18 cellular contexts compared by ENCODE assay signal in the genomic region with DNA sequence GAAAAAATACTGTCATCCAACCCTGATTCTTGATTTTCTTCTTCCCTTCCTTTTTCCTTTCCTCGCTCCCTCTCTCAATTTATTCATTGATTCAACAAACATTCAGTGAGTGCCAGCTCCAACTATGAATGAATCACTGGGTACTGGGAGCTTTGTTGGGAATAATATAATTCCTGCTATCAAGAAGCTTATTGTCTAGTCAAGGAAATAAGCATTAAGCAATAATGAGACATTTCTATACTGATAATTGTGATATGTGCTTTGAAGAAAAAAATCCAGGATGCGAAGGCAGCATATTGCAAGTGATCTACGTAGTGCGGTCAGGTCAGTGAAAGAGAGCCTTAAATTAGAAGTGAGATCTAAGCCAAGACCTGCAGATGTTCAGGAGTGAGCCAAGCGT.
A peak's percentile ranks its signal among the peaks of the same experiment; 100 is the strongest.
DNase-seq lines count a peak whose midpoint lies in the region; ATAC-seq and TF ChIP-seq lines count a peak whose summit lies in the region.
"Had no signal": no experiment of that assay in that cellular context is flagged by ENCODE, and none has a peak within 500 bp of the region (broad histone marks: within the 10 kb centered on the region; RNA-seq: fewer than 3 reads in every experiment).

No MANE protein-coding gene starts in this region.

- intact Hi-C loops in Right ventricle myocardium superior (cut with DNase I) (no loop called here), cardiac septum (cut with DNase I) (no loop called here), sciatic nerve (cut with DNase I) (no loop called here)

- no peak for TF ChIP-seq CTCF in coronary artery (IDR thresholded peaks at IDR 0.05)

- ATAC-seq in Right ventricle myocardium superior (ENCODE audit: poor library complexity) (peak; percentile 38), sciatic nerve (peak; percentile 39), GM21786 (IDR thresholded peaks at IDR 0.05; ENCODE audit: unreplicated experiment) (no peak), HG03139 (IDR thresholded peaks at IDR 0.05; ENCODE audit: unreplicated experiment) (no peak)
- ATAC-seq: HepG2 had no signal

- DNase-seq in Right ventricle myocardium superior: no peak
- DNase-seq in cardiac septum (ENCODE audit: low spot score): no peak
- no peak for DNase-seq in coronary artery (ENCODE audit: low spot score)
- peak; percentile 29 for DNase-seq in medulla oblongata (ENCODE audit: extremely low spot score)
- DNase-seq in sciatic nerve (ENCODE audit: low spot score): no peak
- no peak for DNase-seq in NCI-H774 (lab: John Stamatoyannopoulos, UW)
- DNase-seq: DMS79 treated with DMSO at 0.1 percent for 48 hours, KBM-7, NCI-H1105, NCI-H2081, NCI-H510A, NCI-H748 treated with DMSO at 0.1 percent for 48 hours, SJCRH30 had no signal

- H3K4me3 ChIP-seq in coronary artery: no peak overlapping the region
- H3K4me3 ChIP-seq: SJCRH30 had no signal

- H3K27ac ChIP-seq in coronary artery: peak overlapping the region; percentile 48 to 54
- H3K27ac ChIP-seq: 22Rv1, RWPE1, SJCRH30 had no signal

Comparison
In these comparisons a context has a peak if more than half of its experiments do, and no peak if none do; other contexts are left out.
1. ATAC-seq: peak in Right ventricle myocardium superior (single experiment) and sciatic nerve (single experiment); none in GM21786 (single experiment) and HG03139 (single experiment).